1 cellular context compared by ENCODE assay signal in the genomic region with DNA sequence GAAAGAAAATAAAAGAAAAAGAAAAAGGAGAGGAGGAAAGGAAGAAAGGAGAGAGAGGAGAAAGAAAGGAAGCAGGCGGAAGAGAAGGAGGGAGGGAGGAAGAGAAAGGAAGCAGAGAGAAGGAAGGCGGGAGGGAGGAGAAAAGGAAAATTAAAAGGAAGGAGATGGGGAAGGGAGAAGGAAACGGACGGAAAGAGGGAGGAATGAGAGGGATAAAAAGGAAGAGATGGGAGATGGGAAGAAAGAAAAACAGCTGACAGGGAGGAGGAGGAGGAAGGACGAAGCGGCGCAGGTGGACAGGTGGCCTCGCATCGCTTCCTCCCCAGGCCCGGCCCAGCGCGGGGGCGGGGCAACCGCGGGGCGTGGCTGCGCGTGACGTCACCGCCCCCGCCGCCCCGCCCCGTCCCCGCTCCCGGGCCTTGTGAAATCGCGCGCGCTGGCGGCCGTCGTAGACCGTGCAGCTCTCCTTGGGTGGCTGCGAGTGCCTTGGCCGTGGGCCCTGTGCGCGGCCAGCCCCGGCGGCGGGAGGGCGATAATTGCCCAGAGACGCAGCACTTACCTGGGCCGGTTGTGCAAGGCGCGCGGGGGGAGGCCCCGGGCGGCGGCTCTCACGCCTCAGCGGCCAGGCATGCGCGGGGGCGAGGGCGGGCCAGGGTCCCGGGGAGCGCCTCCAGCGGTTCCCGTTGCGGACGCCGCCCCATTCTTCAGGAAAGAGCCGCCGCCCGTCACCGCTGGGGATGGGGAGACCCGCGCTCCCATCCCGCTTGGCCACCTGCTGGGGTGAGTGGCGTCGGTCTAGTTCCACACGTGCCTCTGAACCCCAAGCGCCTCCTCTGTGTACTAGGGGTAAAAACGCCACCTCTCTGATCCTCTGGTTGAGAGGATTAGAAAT.
TF ChIP-seq lines count a peak whose summit lies in the region.

No MANE protein-coding gene starts in this region.

TF ChIP-seq in HEK293, 187 proteins besides CTCF, POLR2A, EP300 and RAD21 (continued from another document and continues in another):
- TF ChIP-seq ZNF660 (tag by site-specific recombination; IDR thresholded peaks at IDR 0.05): 0 out of 2 replicates have a peak, but pooled peaks have one; percentile 38
- TF ChIP-seq, protein P1, sequence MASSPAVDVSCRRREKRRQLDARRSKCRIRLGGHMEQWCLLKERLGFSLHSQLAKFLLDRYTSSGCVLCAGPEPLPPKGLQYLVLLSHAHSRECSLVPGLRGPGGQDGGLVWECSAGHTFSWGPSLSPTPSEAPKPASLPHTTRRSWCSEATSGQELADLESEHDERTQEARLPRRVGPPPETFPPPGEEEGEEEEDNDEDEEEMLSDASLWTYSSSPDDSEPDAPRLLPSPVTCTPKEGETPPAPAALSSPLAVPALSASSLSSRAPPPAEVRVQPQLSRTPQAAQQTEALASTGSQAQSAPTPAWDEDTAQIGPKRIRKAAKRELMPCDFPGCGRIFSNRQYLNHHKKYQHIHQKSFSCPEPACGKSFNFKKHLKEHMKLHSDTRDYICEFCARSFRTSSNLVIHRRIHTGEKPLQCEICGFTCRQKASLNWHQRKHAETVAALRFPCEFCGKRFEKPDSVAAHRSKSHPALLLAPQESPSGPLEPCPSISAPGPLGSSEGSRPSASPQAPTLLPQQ (tag by site-specific recombination; IDR thresholded peaks at IDR 0.05): peak; percentile 18; the same call in 1 of the 2 replicates
- TF ChIP-seq MEIS1 (CRISPR knock-in tag; IDR thresholded peaks at IDR 0.05; ENCODE audit: borderline replicate concordance): no peak
- 0 out of 2 replicates have a peak, but pooled peaks have one; percentile 55 for TF ChIP-seq ZBTB21 (tag by site-specific recombination; IDR thresholded peaks at IDR 0.05)
- no peak for TF ChIP-seq REPIN1 (tag by site-specific recombination; IDR thresholded peaks at IDR 0.05; ENCODE audit: low read depth)
- TF ChIP-seq RBAK (tag by site-specific recombination; IDR thresholded peaks at IDR 0.05): no peak; the same call in 1 of the 2 replicates
- TF ChIP-seq, protein P2, sequence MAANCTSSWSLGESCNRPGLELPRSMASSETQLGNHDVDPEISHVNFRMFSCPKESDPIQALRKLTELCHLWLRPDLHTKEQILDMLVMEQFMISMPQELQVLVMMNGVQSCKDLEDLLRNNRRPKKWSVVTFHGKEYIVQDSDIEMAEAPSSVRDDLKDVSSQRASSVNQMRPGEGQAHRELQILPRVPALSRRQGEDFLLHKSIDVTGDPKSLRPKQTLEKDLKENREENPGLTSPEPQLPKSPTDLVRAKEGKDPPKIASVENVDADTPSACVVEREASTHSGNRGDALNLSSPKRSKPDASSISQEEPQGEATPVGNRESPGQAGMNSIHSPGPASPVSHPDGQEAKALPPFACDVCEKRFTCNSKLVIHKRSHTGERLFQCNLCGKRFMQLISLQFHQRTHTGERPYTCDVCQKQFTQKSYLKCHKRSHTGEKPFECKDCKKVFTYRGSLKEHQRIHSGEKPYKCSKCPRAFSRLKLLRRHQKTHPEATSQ (tag by site-specific recombination; IDR thresholded peaks at IDR 0.05): no peak
- TF ChIP-seq SP7 (tag by site-specific recombination; IDR thresholded peaks at IDR 0.05): 0 out of 2 replicates have a peak, but pooled peaks have one; percentile 16
- no peak for TF ChIP-seq ZNF274 (IDR thresholded peaks at IDR 0.05; ENCODE audit: low read length)
- TF ChIP-seq ZNF274 (tag by site-specific recombination; IDR thresholded peaks at IDR 0.05; ENCODE audit: borderline replicate concordance): no peak
- no peak for TF ChIP-seq ZNF768 (tag by site-specific recombination; IDR thresholded peaks at IDR 0.05)
- 0 out of 2 replicates have a peak, but pooled peaks have one; percentile 27 for TF ChIP-seq ZNF184 (tag by site-specific recombination; IDR thresholded peaks at IDR 0.05)
- TF ChIP-seq ZXDB (tag by site-specific recombination; IDR thresholded peaks at IDR 0.05): no peak
- no peak for TF ChIP-seq ZNF354C (tag by site-specific recombination; IDR thresholded peaks at IDR 0.05; ENCODE audit: borderline replicate concordance, low read depth)
- TF ChIP-seq, protein P3, sequence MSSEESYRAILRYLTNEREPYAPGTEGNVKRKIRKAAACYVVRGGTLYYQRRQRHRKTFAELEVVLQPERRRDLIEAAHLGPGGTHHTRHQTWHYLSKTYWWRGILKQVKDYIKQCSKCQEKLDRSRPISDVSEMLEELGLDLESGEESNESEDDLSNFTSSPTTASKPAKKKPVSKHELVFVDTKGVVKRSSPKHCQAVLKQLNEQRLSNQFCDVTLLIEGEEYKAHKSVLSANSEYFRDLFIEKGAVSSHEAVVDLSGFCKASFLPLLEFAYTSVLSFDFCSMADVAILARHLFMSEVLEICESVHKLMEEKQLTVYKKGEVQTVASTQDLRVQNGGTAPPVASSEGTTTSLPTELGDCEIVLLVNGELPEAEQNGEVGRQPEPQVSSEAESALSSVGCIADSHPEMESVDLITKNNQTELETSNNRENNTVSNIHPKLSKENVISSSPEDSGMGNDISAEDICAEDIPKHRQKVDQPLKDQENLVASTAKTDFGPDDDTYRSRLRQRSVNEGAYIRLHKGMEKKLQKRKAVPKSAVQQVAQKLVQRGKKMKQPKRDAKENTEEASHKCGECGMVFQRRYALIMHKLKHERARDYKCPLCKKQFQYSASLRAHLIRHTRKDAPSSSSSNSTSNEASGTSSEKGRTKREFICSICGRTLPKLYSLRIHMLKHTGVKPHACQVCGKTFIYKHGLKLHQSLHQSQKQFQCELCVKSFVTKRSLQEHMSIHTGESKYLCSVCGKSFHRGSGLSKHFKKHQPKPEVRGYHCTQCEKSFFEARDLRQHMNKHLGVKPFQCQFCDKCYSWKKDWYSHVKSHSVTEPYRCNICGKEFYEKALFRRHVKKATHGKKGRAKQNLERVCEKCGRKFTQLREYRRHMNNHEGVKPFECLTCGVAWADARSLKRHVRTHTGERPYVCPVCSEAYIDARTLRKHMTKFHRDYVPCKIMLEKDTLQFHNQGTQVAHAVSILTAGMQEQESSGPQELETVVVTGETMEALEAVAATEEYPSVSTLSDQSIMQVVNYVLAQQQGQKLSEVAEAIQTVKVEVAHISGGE (tag by site-specific recombination; conservative IDR thresholded peaks at IDR 0.05; ENCODE audit: low read depth): peak; percentile 60; the same call in 1 of the 2 replicates
- TF ChIP-seq ZNF155 (tag by site-specific recombination; IDR thresholded peaks at IDR 0.05): no peak
- TF ChIP-seq ZNF324 (tag by site-specific recombination; IDR thresholded peaks at IDR 0.05): peak; percentile 45
- TF ChIP-seq, protein P4, sequence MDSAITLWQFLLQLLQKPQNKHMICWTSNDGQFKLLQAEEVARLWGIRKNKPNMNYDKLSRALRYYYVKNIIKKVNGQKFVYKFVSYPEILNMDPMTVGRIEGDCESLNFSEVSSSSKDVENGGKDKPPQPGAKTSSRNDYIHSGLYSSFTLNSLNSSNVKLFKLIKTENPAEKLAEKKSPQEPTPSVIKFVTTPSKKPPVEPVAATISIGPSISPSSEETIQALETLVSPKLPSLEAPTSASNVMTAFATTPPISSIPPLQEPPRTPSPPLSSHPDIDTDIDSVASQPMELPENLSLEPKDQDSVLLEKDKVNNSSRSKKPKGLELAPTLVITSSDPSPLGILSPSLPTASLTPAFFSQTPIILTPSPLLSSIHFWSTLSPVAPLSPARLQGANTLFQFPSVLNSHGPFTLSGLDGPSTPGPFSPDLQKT (IDR thresholded peaks at IDR 0.05; ENCODE audit: borderline replicate concordance, low read depth, low read length): no peak
- TF ChIP-seq, protein P5, sequence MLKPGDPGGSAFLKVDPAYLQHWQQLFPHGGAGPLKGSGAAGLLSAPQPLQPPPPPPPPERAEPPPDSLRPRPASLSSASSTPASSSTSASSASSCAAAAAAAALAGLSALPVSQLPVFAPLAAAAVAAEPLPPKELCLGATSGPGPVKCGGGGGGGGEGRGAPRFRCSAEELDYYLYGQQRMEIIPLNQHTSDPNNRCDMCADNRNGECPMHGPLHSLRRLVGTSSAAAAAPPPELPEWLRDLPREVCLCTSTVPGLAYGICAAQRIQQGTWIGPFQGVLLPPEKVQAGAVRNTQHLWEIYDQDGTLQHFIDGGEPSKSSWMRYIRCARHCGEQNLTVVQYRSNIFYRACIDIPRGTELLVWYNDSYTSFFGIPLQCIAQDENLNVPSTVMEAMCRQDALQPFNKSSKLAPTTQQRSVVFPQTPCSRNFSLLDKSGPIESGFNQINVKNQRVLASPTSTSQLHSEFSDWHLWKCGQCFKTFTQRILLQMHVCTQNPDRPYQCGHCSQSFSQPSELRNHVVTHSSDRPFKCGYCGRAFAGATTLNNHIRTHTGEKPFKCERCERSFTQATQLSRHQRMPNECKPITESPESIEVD (tag by site-specific recombination; IDR thresholded peaks at IDR 0.05): no peak
- no peak for TF ChIP-seq ZNF658 (tag by site-specific recombination; IDR thresholded peaks at IDR 0.05)
- TF ChIP-seq ZNF248 (tag by site-specific recombination; IDR thresholded peaks at IDR 0.05): no peak
- no peak for TF ChIP-seq ZNF138 (tag by site-specific recombination; IDR thresholded peaks at IDR 0.05; ENCODE audit: borderline replicate concordance)
- no peak for TF ChIP-seq ZNF19 (tag by site-specific recombination; IDR thresholded peaks at IDR 0.05; ENCODE audit: low read depth)
- no peak for TF ChIP-seq ZNF221 (tag by site-specific recombination; IDR thresholded peaks at IDR 0.05; ENCODE audit: borderline replicate concordance)
- no peak for TF ChIP-seq MZF1 (tag by site-specific recombination; IDR thresholded peaks at IDR 0.05; ENCODE audit: borderline replicate concordance)
- TF ChIP-seq ZNF555 (tag by site-specific recombination; conservative IDR thresholded peaks at IDR 0.05): no peak
- TF ChIP-seq, protein P6, sequence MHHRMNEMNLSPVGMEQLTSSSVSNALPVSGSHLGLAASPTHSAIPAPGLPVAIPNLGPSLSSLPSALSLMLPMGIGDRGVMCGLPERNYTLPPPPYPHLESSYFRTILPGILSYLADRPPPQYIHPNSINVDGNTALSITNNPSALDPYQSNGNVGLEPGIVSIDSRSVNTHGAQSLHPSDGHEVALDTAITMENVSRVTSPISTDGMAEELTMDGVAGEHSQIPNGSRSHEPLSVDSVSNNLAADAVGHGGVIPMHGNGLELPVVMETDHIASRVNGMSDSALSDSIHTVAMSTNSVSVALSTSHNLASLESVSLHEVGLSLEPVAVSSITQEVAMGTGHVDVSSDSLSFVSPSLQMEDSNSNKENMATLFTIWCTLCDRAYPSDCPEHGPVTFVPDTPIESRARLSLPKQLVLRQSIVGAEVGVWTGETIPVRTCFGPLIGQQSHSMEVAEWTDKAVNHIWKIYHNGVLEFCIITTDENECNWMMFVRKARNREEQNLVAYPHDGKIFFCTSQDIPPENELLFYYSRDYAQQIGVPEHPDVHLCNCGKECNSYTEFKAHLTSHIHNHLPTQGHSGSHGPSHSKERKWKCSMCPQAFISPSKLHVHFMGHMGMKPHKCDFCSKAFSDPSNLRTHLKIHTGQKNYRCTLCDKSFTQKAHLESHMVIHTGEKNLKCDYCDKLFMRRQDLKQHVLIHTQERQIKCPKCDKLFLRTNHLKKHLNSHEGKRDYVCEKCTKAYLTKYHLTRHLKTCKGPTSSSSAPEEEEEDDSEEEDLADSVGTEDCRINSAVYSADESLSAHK (tag by site-specific recombination; IDR thresholded peaks at IDR 0.05): no peak
- no peak for TF ChIP-seq ZFP3 (tag by site-specific recombination; IDR thresholded peaks at IDR 0.05; ENCODE audit: low read depth)
- TF ChIP-seq, protein P7, sequence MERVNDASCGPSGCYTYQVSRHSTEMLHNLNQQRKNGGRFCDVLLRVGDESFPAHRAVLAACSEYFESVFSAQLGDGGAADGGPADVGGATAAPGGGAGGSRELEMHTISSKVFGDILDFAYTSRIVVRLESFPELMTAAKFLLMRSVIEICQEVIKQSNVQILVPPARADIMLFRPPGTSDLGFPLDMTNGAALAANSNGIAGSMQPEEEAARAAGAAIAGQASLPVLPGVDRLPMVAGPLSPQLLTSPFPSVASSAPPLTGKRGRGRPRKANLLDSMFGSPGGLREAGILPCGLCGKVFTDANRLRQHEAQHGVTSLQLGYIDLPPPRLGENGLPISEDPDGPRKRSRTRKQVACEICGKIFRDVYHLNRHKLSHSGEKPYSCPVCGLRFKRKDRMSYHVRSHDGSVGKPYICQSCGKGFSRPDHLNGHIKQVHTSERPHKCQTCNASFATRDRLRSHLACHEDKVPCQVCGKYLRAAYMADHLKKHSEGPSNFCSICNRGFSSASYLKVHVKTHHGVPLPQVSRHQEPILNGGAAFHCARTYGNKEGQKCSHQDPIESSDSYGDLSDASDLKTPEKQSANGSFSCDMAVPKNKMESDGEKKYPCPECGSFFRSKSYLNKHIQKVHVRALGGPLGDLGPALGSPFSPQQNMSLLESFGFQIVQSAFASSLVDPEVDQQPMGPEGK (tag by site-specific recombination; IDR thresholded peaks at IDR 0.05): peak; percentile 60
- no peak for TF ChIP-seq ZBTB7A (tag by site-specific recombination; IDR thresholded peaks at IDR 0.05; ENCODE audit: low read depth)
- TF ChIP-seq, protein P8, sequence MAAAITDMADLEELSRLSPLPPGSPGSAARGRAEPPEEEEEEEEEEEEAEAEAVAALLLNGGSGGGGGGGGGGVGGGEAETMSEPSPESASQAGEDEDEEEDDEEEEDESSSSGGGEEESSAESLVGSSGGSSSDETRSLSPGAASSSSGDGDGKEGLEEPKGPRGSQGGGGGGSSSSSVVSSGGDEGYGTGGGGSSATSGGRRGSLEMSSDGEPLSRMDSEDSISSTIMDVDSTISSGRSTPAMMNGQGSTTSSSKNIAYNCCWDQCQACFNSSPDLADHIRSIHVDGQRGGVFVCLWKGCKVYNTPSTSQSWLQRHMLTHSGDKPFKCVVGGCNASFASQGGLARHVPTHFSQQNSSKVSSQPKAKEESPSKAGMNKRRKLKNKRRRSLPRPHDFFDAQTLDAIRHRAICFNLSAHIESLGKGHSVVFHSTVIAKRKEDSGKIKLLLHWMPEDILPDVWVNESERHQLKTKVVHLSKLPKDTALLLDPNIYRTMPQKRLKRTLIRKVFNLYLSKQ (tag by site-specific recombination; IDR thresholded peaks at IDR 0.05; ENCODE audit: borderline replicate concordance): no peak
- TF ChIP-seq, protein P9, sequence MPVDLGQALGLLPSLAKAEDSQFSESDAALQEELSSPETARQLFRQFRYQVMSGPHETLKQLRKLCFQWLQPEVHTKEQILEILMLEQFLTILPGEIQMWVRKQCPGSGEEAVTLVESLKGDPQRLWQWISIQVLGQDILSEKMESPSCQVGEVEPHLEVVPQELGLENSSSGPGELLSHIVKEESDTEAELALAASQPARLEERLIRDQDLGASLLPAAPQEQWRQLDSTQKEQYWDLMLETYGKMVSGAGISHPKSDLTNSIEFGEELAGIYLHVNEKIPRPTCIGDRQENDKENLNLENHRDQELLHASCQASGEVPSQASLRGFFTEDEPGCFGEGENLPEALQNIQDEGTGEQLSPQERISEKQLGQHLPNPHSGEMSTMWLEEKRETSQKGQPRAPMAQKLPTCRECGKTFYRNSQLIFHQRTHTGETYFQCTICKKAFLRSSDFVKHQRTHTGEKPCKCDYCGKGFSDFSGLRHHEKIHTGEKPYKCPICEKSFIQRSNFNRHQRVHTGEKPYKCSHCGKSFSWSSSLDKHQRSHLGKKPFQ (tag by site-specific recombination; IDR thresholded peaks at IDR 0.05): no peak
- no peak for TF ChIP-seq ZNF214 (tag by site-specific recombination; IDR thresholded peaks at IDR 0.05; ENCODE audit: borderline replicate concordance)
- peak; percentile 66 for TF ChIP-seq SP3 (tag by site-specific recombination; IDR thresholded peaks at IDR 0.05)
- no peak for TF ChIP-seq ZNF626 (tag by site-specific recombination; IDR thresholded peaks at IDR 0.05)
- peak; percentile 71 for TF ChIP-seq ZFHX2 (tag by site-specific recombination; conservative IDR thresholded peaks at IDR 0.05)
